Comparison of ENCODE assay signal across 14 cellular contexts in the genomic region with DNA sequence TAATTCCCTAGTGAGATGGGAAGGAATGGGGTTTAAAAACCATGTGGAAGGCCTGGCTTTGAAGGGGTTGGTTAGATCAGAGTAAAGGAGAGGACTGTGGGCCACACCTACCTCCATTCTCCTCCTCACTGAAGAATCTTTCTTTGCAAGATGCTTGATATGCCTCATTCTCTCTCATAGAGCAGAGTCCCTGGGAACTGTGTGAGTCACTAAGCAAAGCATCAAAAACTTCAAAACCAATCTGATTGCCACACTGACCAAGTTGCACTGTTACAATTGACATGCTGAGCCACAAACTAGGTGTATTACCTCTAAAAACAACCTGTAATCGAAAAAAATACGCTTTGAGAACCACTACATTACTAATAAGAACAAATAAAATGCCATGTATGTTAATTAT. TPM values are rescaled to one million over a fixed set of nuclear protein-coding genes. Genes with fewer than 3 reads are reported as not detected.
DNase-seq lines count a peak whose midpoint lies in the region; TF ChIP-seq lines count a peak whose summit lies in the region.
"Had no signal": no experiment of that assay in that cellular context is flagged by ENCODE, and none has a peak within 500 bp of the region (broad histone marks: within the 10 kb centered on the region; RNA-seq: fewer than 3 reads in every experiment).

No MANE protein-coding gene starts in this region.

- no peak overlapping the region for H3K4me3 ChIP-seq in Karpas-422 (ENCODE audit: low read length)
- no peak overlapping the region for H3K4me3 ChIP-seq in left ventricle myocardium inferior

- DNase-seq in AG08395 (ENCODE audit: low spot score) (peak; percentile 33), GM03348 (ENCODE audit: low spot score) (peak; percentile 15), immature natural killer cell (no peak), Karpas-422 (no peak), cerebellum (ENCODE audit: low spot score) (no peak), left ventricle myocardium inferior (no peak), superior temporal gyrus (ENCODE audit: extremely low spot score) (no peak)
- DNase-seq in activated T-helper 2 cell treated with anti-CD3 and anti-CD28 coated beads, Interferon-gamma antibody, Interleukin-2, Interleukin-4, amounts not matched to agents 10 μg/mL and 5 μg/mL and 100 μg/mL, durations not matched to agents 14 hours and 24 hours and 36 hours (ENCODE audit: low spot score) = no peak
- DNase-seq: amygdala, DMS 273 treated with DMSO at 0.1 percent for 48 hours, GOT3, NCI-H82, T-helper 9 cell had no signal

- H3K9me3 Mint-ChIP-seq in activated T-helper 2 cell treated with anti-CD3 and anti-CD28 coated beads, Interferon-gamma antibody, Interleukin-2, Interleukin-4, amounts not matched to agents 10 μg/mL and 5 μg/mL and 100 μg/mL, durations not matched to agents 14 hours and 24 hours and 36 hours = no peaks in the 10 kb centered on the region
- H3K9me3 Mint-ChIP-seq in immature natural killer cell = no peaks in the 10 kb centered on the region

- peaks cover 4% of the 10 kb centered on the region; the same call in 1 of the 2 replicates for H3K36me3 ChIP-seq in Karpas-422 (ENCODE audit: insufficient read depth, low read length)
- peaks cover 21% of the 10 kb centered on the region for H3K36me3 ChIP-seq in left ventricle myocardium inferior

- H3K4me1 ChIP-seq in Karpas-422 (ENCODE audit: low read length) (peaks cover 21% of the 10 kb centered on the region), left ventricle myocardium inferior (peaks cover 42% of the 10 kb centered on the region)

- H3K9me2 ChIP-seq in Karpas-422 (replicated peaks; ENCODE audit: insufficient read depth, low read length) = no peaks in the 10 kb centered on the region

- peak overlapping the region; percentile 63 for H3K4me3 Mint-ChIP-seq in activated T-helper 2 cell treated with anti-CD3 and anti-CD28 coated beads, Interferon-gamma antibody, Interleukin-2, Interleukin-4, amounts not matched to agents 10 μg/mL and 5 μg/mL and 100 μg/mL, durations not matched to agents 14 hours and 24 hours and 36 hours (ENCODE audit: low read depth)
- peak overlapping the region; percentile 7 to 67 (median 42) for H3K4me3 Mint-ChIP-seq in immature natural killer cell

- peaks cover 45% of the 10 kb centered on the region for H3K36me3 Mint-ChIP-seq in activated T-helper 2 cell treated with anti-CD3 and anti-CD28 coated beads, Interferon-gamma antibody, Interleukin-2, Interleukin-4, amounts not matched to agents 10 μg/mL and 5 μg/mL and 100 μg/mL, durations not matched to agents 14 hours and 24 hours and 36 hours (ENCODE audit: low read depth)
- peaks cover 6 to 11% (median 8%) of the 10 kb centered on the region in 3 donors for H3K36me3 Mint-ChIP-seq in immature natural killer cell

- no peaks in the 10 kb centered on the region for H3K9me3 ChIP-seq in Karpas-422 (ENCODE audit: low read length)
- H3K9me3 ChIP-seq in left ventricle myocardium inferior (replicated peaks) = no peaks in the 10 kb centered on the region
- H3K9me3 ChIP-seq: esophagus muscularis mucosa had no signal

- peak overlapping the region; percentile 48 for H3K27ac Mint-ChIP-seq in activated T-helper 2 cell treated with anti-CD3 and anti-CD28 coated beads, Interferon-gamma antibody, Interleukin-2, Interleukin-4, amounts not matched to agents 10 μg/mL and 5 μg/mL and 100 μg/mL, durations not matched to agents 14 hours and 24 hours and 36 hours
- H3K27ac Mint-ChIP-seq in immature natural killer cell = peak overlapping the region in 5 of 6 donors; percentile 1 to 73 (median 49)

- intact Hi-C loops in activated T-helper 2 cell treated with anti-CD3 and anti-CD28 coated beads, Interferon-gamma antibody, Interleukin-2, Interleukin-4, amounts not matched to agents 10 μg/mL and 5 μg/mL and 100 μg/mL, durations not matched to agents 14 hours and 24 hours and 36 hours (cut with micrococcal nuclease) = loop anchor here (5.0 kb wide), 2 partner anchors 63 to 637 kb away; a partner anchor contains a TSS
- intact Hi-C loops in left ventricle myocardium inferior (cut with micrococcal nuclease) = no loop called here

- H3K27me3 ChIP-seq in Karpas-422 (ENCODE audit: low read length) (no peaks in the 10 kb centered on the region), left ventricle myocardium inferior (ENCODE audit: low read depth) (no peaks in the 10 kb centered on the region)
- H3K27me3 ChIP-seq: esophagus muscularis mucosa had no signal

- H4K20me1 ChIP-seq in Karpas-422 (ENCODE audit: insufficient read depth, low read depth, low read length) = peaks cover 13% of the 10 kb centered on the region; the same call in 1 of the 2 replicates

- peaks cover 47% of the 10 kb centered on the region for H3K79me2 ChIP-seq in Karpas-422 (ENCODE audit: low read length)

- no peak overlapping the region for H3K4me2 ChIP-seq in Karpas-422 (ENCODE audit: low read depth, low read length, poor library complexity, severe bottlenecking)

- no peak for TF ChIP-seq CTCF in left ventricle myocardium inferior (IDR thresholded peaks at IDR 0.05; ENCODE audit: borderline replicate concordance)

- no peak overlapping the region for H2AFZ ChIP-seq in Karpas-422 (ENCODE audit: low read length)

- H3K4me1 Mint-ChIP-seq in activated T-helper 2 cell treated with anti-CD3 and anti-CD28 coated beads, Interferon-gamma antibody, Interleukin-2, Interleukin-4, amounts not matched to agents 10 μg/mL and 5 μg/mL and 100 μg/mL, durations not matched to agents 14 hours and 24 hours and 36 hours (ENCODE audit: low read depth) = peaks cover 21% of the 10 kb centered on the region
- peaks cover 43 to 57% of the 10 kb centered on the region in 2 donors for H3K4me1 Mint-ChIP-seq in immature natural killer cell

- no peaks in the 10 kb centered on the region for H3K27me3 Mint-ChIP-seq in activated T-helper 2 cell treated with anti-CD3 and anti-CD28 coated beads, Interferon-gamma antibody, Interleukin-2, Interleukin-4, amounts not matched to agents 10 μg/mL and 5 μg/mL and 100 μg/mL, durations not matched to agents 14 hours and 24 hours and 36 hours (ENCODE audit: low read depth)
- peaks cover 3 to 14% (median 12%) of the 10 kb centered on the region in 3 donors for H3K27me3 Mint-ChIP-seq in immature natural killer cell (ENCODE audit: low read depth in 3 of 3)

- H3K9ac ChIP-seq in Karpas-422 (ENCODE audit: low read length) = no peak overlapping the region

- no peak overlapping the region for H3K27ac ChIP-seq in Karpas-422 (ENCODE audit: low read length)
- H3K27ac ChIP-seq in left ventricle myocardium inferior (replicated peaks) = no peak overlapping the region
- H3K27ac ChIP-seq: esophagus muscularis mucosa had no signal

RNA-seq across cellular contexts. Expression of a gene that starts 2.0 kb away (rescaled TPM):
- 8.2 and 9.3 TPM in 2 replicates for total RNA-seq in activated T-helper 2 cell treated with anti-CD3 and anti-CD28 coated beads, Interferon-gamma antibody, Interleukin-2, Interleukin-4, amounts not matched to agents 10 μg/mL and 5 μg/mL and 100 μg/mL, durations not matched to agents 14 hours and 24 hours and 36 hours
- polyA plus RNA-seq in immature natural killer cell = 10 to 100 TPM in 2 of 3 donors, 1 to 10 TPM in 1; 8.8 to 12.7 (median 10.1) TPM
- total RNA-seq in Karpas-422 (2014; rRNA removed; shearing (Covaris generic); ENCODE audit: low replicate concordance) = 3.1 and 7.3 TPM in 2 replicates
- total RNA-seq in cerebellum (12.6 TPM), left ventricle myocardium inferior (7.8 TPM)

RNA-seq across cellular contexts. Expression of a gene that starts 2.2 kb away (rescaled TPM):
- total RNA-seq in activated T-helper 2 cell treated with anti-CD3 and anti-CD28 coated beads, Interferon-gamma antibody, Interleukin-2, Interleukin-4, amounts not matched to agents 10 μg/mL and 5 μg/mL and 100 μg/mL, durations not matched to agents 14 hours and 24 hours and 36 hours = 65.9 and 70.1 TPM in 2 replicates
- 10 to 100 TPM; 10.4 to 24.7 (median 14.5) TPM for polyA plus RNA-seq in immature natural killer cell
- 22.0 and 22.8 TPM in 2 replicates for total RNA-seq in Karpas-422 (2014; rRNA removed; shearing (Covaris generic); ENCODE audit: low replicate concordance)
- total RNA-seq in cerebellum = 46.0 TPM
- total RNA-seq in left ventricle myocardium inferior = 20.3 TPM

Comparison
In these comparisons a context has a peak if more than half of its experiments do, and no peak if none do; other contexts are left out.
1. DNase-seq: peak in AG08395 (single experiment) and GM03348 (single experiment); none in activated T-helper 2 cell treated with anti-CD3 and anti-CD28 coated beads, Interferon-gamma antibody, Interleukin-2, Interleukin-4, amounts not matched to agents 10 μg/mL and 5 μg/mL and 100 μg/mL, durations not matched to agents 14 hours and 24 hours and 36 hours (single experiment), immature natural killer cell (0 of 3), Karpas-422 (single experiment), cerebellum (single experiment), left ventricle myocardium inferior (single experiment) and superior temporal gyrus (single experiment).